In genomic region chr3:194224536-194224935, GRCh38 we compare ENCODE assay signal across 19 cellular contexts.
A peak's percentile ranks its signal among the peaks of the same experiment; 100 is the strongest.
DNase-seq lines count a peak whose midpoint lies in the region; ATAC-seq, FAIRE-seq and TF ChIP-seq lines count a peak whose summit lies in the region.
"Had no signal": no experiment of that assay in that cellular context is flagged by ENCODE, and none has a peak within 500 bp of the region (broad histone marks: within the 10 kb centered on the region; RNA-seq: fewer than 3 reads in every experiment).

No MANE protein-coding gene starts in this region.

- CTCF ChIA-PET in K562 (lab: Yijun Ruan, JAX; ENCODE audit: low intra/inter-chr PET ratio) = no interaction called here

- no peaks in the 10 kb centered on the region for H3K9me1 ChIP-seq in K562 (ENCODE audit: control insufficient read depth, insufficient read depth, low read length)

- no peaks in the 10 kb centered on the region for H3K79me2 ChIP-seq in K562 (ENCODE audit: control insufficient read depth, insufficient read depth, low read length)

- H3K27me3 ChIP-seq in K562 (ENCODE audit: control insufficient read depth in 2 of 2, insufficient read depth in 2 of 2, low read length in 2 of 2) = no peaks in the 10 kb centered on the region
- no peaks in the 10 kb centered on the region for H3K27me3 ChIP-seq in pancreas
- H3K27me3 ChIP-seq: cardiac muscle cell had no signal

- H3K4me1 ChIP-seq in K562 (replicated peaks in 1 of 2; ENCODE audit: control insufficient read depth in 2 of 2, insufficient read depth in 2 of 2, low read length in 2 of 2) (peaks cover 17 to 23% of the 10 kb centered on the region in 2 experiments), pancreas (peaks cover 0 to 9% (median 0%) of the 10 kb centered on the region in 3 donors)

- no TSS peak for BruUV-seq in K562 (replicated peaks; lab: Mats Ljungman, UMichigan)

- no peak overlapping the region for H3K9ac ChIP-seq in K562 (ENCODE audit: insufficient read depth in 1 of 2, low read depth in 2 of 2, low read length in 2 of 2)

- POLR2A ChIA-PET in K562 (lab: Yijun Ruan, JAX) = interaction anchor here (1.2 kb wide), 2 partner anchors 12 to 28 kb away, joined by 3 read pairs; no protein-coding TSS in a partner anchor

- ATAC-seq in K562 (peak; percentile 37), pancreas (peak; percentile 63 to 89 (median 76))
- ATAC-seq: activated naive CD8-positive, alpha-beta T cell treated with anti-CD3 and anti-CD28 coated beads, Interleukin-2, amount 50 U/mL, for 24 hours; natural killer cell had no signal

- peak overlapping the region; percentile 6; the same call in 1 of the 2 replicates for H3K4me2 ChIP-seq in K562 (ENCODE audit: insufficient read depth, low read length)

- no peaks in the 10 kb centered on the region for H4K20me1 ChIP-seq in K562 (replicated peaks; ENCODE audit: control insufficient read depth, insufficient read depth, low read length)

- FAIRE-seq in K562 (lab: Jason Lieb, UNC) = peak; percentile 84
- FAIRE-seq in pancreas (lab: Jason Lieb, UNC) = no peak
- FAIRE-seq: D721Med, G401.6 had no signal

- WGBS in K562 (ENCODE audit: insufficient coverage, low coverage, missing lambda C conversion rate) = 40% methylated on average over 6 of the region's 6 CpGs
- WGBS in pancreas, 2 donors = 13 to 16% methylated on average over 6 of the region's 6 CpGs

- TF ChIP-seq CTCF in NB4 (IDR thresholded peaks at IDR 0.05; ENCODE audit: low read depth, low read length) (no peak), K562 (IDR thresholded peaks at IDR 0.05 in 2 of 3, conservative IDR thresholded peaks at IDR 0.05 in 1 of 3; ENCODE audit: insufficient read depth in 2 of 3, low read depth in 1 of 3, low read length in 3 of 3) (no peak), pancreas (IDR thresholded peaks at IDR 0.05) (no peak)

- TF ChIP-seq RAD21 in K562 (CRISPR knock-in tag; conservative IDR thresholded peaks at IDR 0.05 in 1 of 2, IDR thresholded peaks at IDR 0.05 in 1 of 2) = no peak

- H3K36me3 ChIP-seq in K562 (ENCODE audit: control insufficient read depth, insufficient read depth, low read length) (no peaks in the 10 kb centered on the region), pancreas (no peaks in the 10 kb centered on the region)
- H3K36me3 ChIP-seq: cardiac muscle cell had no signal

- intact Hi-C loops in K562 (cut with micrococcal nuclease) (no loop called here), pancreas (cut with DNase I) (no loop called here)

- H2AFZ ChIP-seq in K562 (ENCODE audit: low read depth, low read length) = peak overlapping the region; percentile 46

- no peak for TF ChIP-seq EP300 in K562 (IDR thresholded peaks at IDR 0.05; ENCODE audit: low read length)

- in situ Hi-C loops in K562 (cut with MboI) = no loop called here

- no peaks in the 10 kb centered on the region for H3K9me3 ChIP-seq in K562 (replicated peaks; ENCODE audit: control insufficient read depth, insufficient read depth, low read depth, low read length)
- H3K9me3 ChIP-seq in pancreas = no peaks in the 10 kb centered on the region
- H3K9me3 ChIP-seq: psoas muscle had no signal

- H3K4me3 ChIP-seq in NB4 (ENCODE audit: low read depth, low read length) (peak overlapping the region; percentile 9), K562 (no peak overlapping the region), pancreas (no peak overlapping the region)
- H3K4me3 ChIP-seq: cardiac muscle cell, psoas muscle had no signal

- H3K27ac ChIP-seq in K562 (ENCODE audit: extremely low read depth, low read depth, low read length) (no peak overlapping the region), pancreas (peak overlapping the region in 2 of 4 donors; percentile 23 to 37)
- H3K27ac ChIP-seq: cardiac muscle cell, psoas muscle had no signal

- no peak for TF ChIP-seq POLR2A in NB4 (IDR thresholded peaks at IDR 0.05; ENCODE audit: extremely low read depth, insufficient read length)
- no peak for TF ChIP-seq POLR2A in K562 (conservative IDR thresholded peaks at IDR 0.05)

- peak; percentile 50 for DNase-seq in NCI-H2196 (lab: John Stamatoyannopoulos, UW; ENCODE audit: unreplicated experiment)
- no peak for DNase-seq in NCI-H2196 treated with DMSO at 0.1 percent for 48 hours (lab: John Stamatoyannopoulos, UW; ENCODE audit: unreplicated experiment)
- DNase-seq in NB4 (ENCODE audit: low read depth) = no peak
- DNase-seq in K562 (ENCODE audit: extremely low read depth in 1 of 4, low spot score in 3 of 4) = no peak
- DNase-seq in pancreas = no peak
- DNase-seq in SHP77 (lab: John Stamatoyannopoulos, UW) = no peak
- no peak for DNase-seq in cerebellar cortex (ENCODE audit: low spot score)
- no peak for DNase-seq in HCEC 1CT
- DNase-seq: 8988T; activated naive CD8-positive, alpha-beta T cell treated with anti-CD3 and anti-CD28 coated beads, Interleukin-2, amount 50 U/mL, for 24 hours; Karpas-422; natural killer cell; NCI-H1436; NK-92 treated with Interleukin-12 subunit alpha and Interleukin-12 subunit beta, amount 100 ng/mL, for 24 hours; psoas muscle; stimulated activated CD4-positive, alpha-beta T cell treated with anti-CD3 and anti-CD28 coated beads, Interleukin-12 subunit alpha, Interleukin-12 subunit beta, amount 100 ng/mL, for 4 hours had no signal

TF ChIP-seq in K562, 482 proteins besides CTCF, POLR2A, EP300 and RAD21:
- TF ChIP-seq CXXC5 (CRISPR knock-in tag; IDR thresholded peaks at IDR 0.05) = peak; percentile 11; the same call in 1 of the 2 replicates
- TF ChIP-seq NFIC (IDR thresholded peaks at IDR 0.05) = peak; percentile 30
- no peak for TF ChIP-seq NONO (IDR thresholded peaks at IDR 0.05; ENCODE audit: low read depth in 2 of 2, low read length in 1 of 2)
- TF ChIP-seq BHLHE40 (IDR thresholded peaks at IDR 0.05; ENCODE audit: low read length) = peak; percentile 37; the same call in 1 of the 2 replicates
- 0 out of 2 replicates have a peak, but pooled peaks have one; percentile 27 for TF ChIP-seq DPF2 (IDR thresholded peaks at IDR 0.05)
TF ChIP-seq in K562: peak in this region for 4.
